ENCODE assay signal across 28 cellular contexts in genomic region chr4:52200339-52200725, GRCh38.
"Had no signal": no experiment of that assay in that cellular context is flagged by ENCODE, and none has a peak within 500 bp of the region (broad histone marks: within the 10 kb centered on the region; RNA-seq: fewer than 3 reads in every experiment).

No MANE protein-coding gene starts in this region.

- H3K9me3 Mint-ChIP-seq: activated B cell treated with CpG ODN at 0.5 μM for 24 hours; activated naive CD4-positive, alpha-beta T cell treated with anti-CD3 and anti-CD28 coated beads for 36 hours; activated naive CD8-positive, alpha-beta T cell treated with anti-CD3 and anti-CD28 coated beads for 36 hours; activated T-helper 17 cell treated with anti-CD3 and anti-CD28 coated beads, Interleukin-2, amount 50 U/mL, for 72 hours had no signal

- H3K4me3 ChIP-seq: adrenal gland, SJSA1 had no signal

- H3K27ac Mint-ChIP-seq: activated B cell treated with CpG ODN at 0.5 μM for 24 hours; activated CD4-positive, alpha-beta T cell treated with anti-CD3 and anti-CD28 coated beads, Interleukin-2, amount 10 ng/mL, durations not matched to agents 24 days and 14 days; activated naive CD4-positive, alpha-beta T cell treated with anti-CD3 and anti-CD28 coated beads for 36 hours; activated naive CD8-positive, alpha-beta T cell treated with anti-CD3 and anti-CD28 coated beads for 36 hours; activated T-helper 17 cell treated with anti-CD3 and anti-CD28 coated beads, Interleukin-2, amount 50 U/mL, for 72 hours; T-helper 17 cell had no signal

- H3K27ac ChIP-seq: adrenal gland, KMS-11, SJSA1 had no signal

- H3K9me3 ChIP-seq: adrenal gland, SJSA1 had no signal

- H3K27me3 Mint-ChIP-seq: activated B cell treated with CpG ODN at 0.5 μM for 24 hours; activated CD4-positive, alpha-beta T cell treated with anti-CD3 and anti-CD28 coated beads, Interleukin-2, amount 10 ng/mL, durations not matched to agents 24 days and 14 days; activated naive CD8-positive, alpha-beta T cell treated with anti-CD3 and anti-CD28 coated beads for 36 hours; T-helper 17 cell had no signal

- DNase-seq: activated B cell treated with CpG ODN at 0.5 μM for 24 hours; activated CD4-positive, alpha-beta T cell treated with anti-CD3 and anti-CD28 coated beads for 1 hour; activated CD4-positive, alpha-beta T cell treated with anti-CD3 and anti-CD28 coated beads, Interleukin-2, amount 10 ng/mL, durations not matched to agents 24 days and 14 days; activated CD4-positive, alpha-beta T cell treated with anti-CD3 and anti-CD28 coated beads, Interleukin-2, amount 50 U/mL, for 48 hours; activated CD8-positive, alpha-beta memory T cell treated with anti-CD3 and anti-CD28 coated beads for 24 hours; activated gamma-delta T cell; activated naive CD4-positive, alpha-beta T cell treated with anti-CD3 and anti-CD28 coated beads for 36 hours; activated naive CD8-positive, alpha-beta T cell treated with anti-CD3 and anti-CD28 coated beads for 36 hours; activated T-cell treated with anti-CD3 and anti-CD28 coated beads for 4 hours; activated T-cell treated with anti-CD3 and anti-CD28 coated beads, Interleukin-2, amount 50 U/mL, for 48 hours; anterior cingulate cortex; NCI-H1092; NCI-H1417; NCI-H1930; NCI-H2107; NCI-H345; NCI-H510A; NCI-H526 treated with DMSO at 0.1 percent for 48 hours; NCI-H82; RPMI8226; SHP77; T-helper 17 cell; T-helper 9 cell had no signal

- H3K27me3 ChIP-seq: adrenal gland, SJSA1 had no signal

- H3K4me3 Mint-ChIP-seq: activated B cell treated with CpG ODN at 0.5 μM for 24 hours; activated CD4-positive, alpha-beta T cell treated with anti-CD3 and anti-CD28 coated beads, Interleukin-2, amount 10 ng/mL, durations not matched to agents 24 days and 14 days; activated naive CD4-positive, alpha-beta T cell treated with anti-CD3 and anti-CD28 coated beads for 36 hours; activated naive CD8-positive, alpha-beta T cell treated with anti-CD3 and anti-CD28 coated beads for 36 hours; activated T-helper 17 cell treated with anti-CD3 and anti-CD28 coated beads, Interleukin-2, amount 50 U/mL, for 72 hours; T-helper 17 cell had no signal

- H3K36me3 ChIP-seq: adrenal gland, SJSA1 had no signal

- H3K36me3 Mint-ChIP-seq: activated naive CD8-positive, alpha-beta T cell treated with anti-CD3 and anti-CD28 coated beads for 36 hours had no signal

- ATAC-seq: activated T-helper 17 cell treated with anti-CD3 and anti-CD28 coated beads, Interleukin-2, amount 50 U/mL, for 72 hours; Panc1; T-helper 17 cell had no signal

- H3K4me2 ChIP-seq: KMS-11 had no signal

- H3K4me1 Mint-ChIP-seq: activated B cell treated with CpG ODN at 0.5 μM for 24 hours; activated CD4-positive, alpha-beta T cell treated with anti-CD3 and anti-CD28 coated beads, Interleukin-2, amount 10 ng/mL, durations not matched to agents 24 days and 14 days; activated naive CD8-positive, alpha-beta T cell treated with anti-CD3 and anti-CD28 coated beads for 36 hours; activated T-helper 17 cell treated with anti-CD3 and anti-CD28 coated beads, Interleukin-2, amount 50 U/mL, for 72 hours; T-helper 17 cell had no signal

- H3K4me1 ChIP-seq: adrenal gland, SJSA1 had no signal
